ENCODE assay signal across 16 cellular contexts in the genomic region with DNA sequence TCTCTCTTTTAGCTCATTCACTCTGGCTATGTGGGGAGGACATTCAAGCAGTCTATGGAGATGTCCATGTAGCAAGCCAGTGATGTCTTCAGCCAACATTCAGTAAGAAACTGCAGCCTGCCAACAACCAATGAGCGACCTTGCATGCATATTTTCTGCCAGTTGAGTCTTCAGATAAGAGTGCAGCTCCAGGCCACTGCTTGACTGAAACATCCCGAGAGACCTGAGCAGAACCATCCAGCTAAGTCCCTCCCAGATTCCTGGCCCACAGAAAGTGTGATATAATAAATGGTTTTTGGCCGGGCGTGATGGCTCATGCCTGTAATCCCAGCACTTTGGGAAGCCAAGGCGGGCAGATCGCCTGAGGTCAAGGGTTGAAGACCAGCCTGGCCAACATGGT.
"Had no signal": no experiment of that assay in that cellular context is flagged by ENCODE, and none has a peak within 500 bp of the region (broad histone marks: within the 10 kb centered on the region; RNA-seq: fewer than 3 reads in every experiment).

No MANE protein-coding gene starts in this region.

- H3K27ac ChIP-seq: body of pancreas, colonic mucosa, left lung, transverse colon, uterus had no signal

- H3K4me3 ChIP-seq: body of pancreas, colonic mucosa, left lung, transverse colon, uterus had no signal

- H3K27ac Mint-ChIP-seq: activated naive CD8-positive, alpha-beta T cell; memory B cell; naive thymus-derived CD8-positive, alpha-beta T cell; stimulated activated naive CD8-positive, alpha-beta T cell treated with anti-CD3 and anti-CD28 coated beads, Interleukin-15, Interleukin-2, amounts not matched to agents 100 ng/mL and 50 ng/mL, for 24 hours had no signal

- H3K36me3 Mint-ChIP-seq: activated naive CD8-positive, alpha-beta T cell; memory B cell; naive thymus-derived CD8-positive, alpha-beta T cell had no signal

- H3K4me3 Mint-ChIP-seq: activated naive CD8-positive, alpha-beta T cell; memory B cell; naive thymus-derived CD8-positive, alpha-beta T cell; stimulated activated naive CD8-positive, alpha-beta T cell treated with anti-CD3 and anti-CD28 coated beads, Interleukin-15, Interleukin-2, amounts not matched to agents 100 ng/mL and 50 ng/mL, for 24 hours had no signal

- H3K27me3 ChIP-seq: body of pancreas, colonic mucosa, left lung, transverse colon, uterus had no signal

- H3K27me3 Mint-ChIP-seq: stimulated activated naive CD8-positive, alpha-beta T cell treated with anti-CD3 and anti-CD28 coated beads, Interleukin-15, Interleukin-2, amounts not matched to agents 100 ng/mL and 50 ng/mL, for 24 hours had no signal

- DNase-seq: activated CD4-positive, alpha-beta T cell treated with anti-CD3 and anti-CD28 coated beads, Interleukin-2, amount 50 U/mL, for 48 hours; amygdala; body of pancreas; caudate nucleus; colonic mucosa; erythroblast; hypothalamus; left lung; naive thymus-derived CD8-positive, alpha-beta T cell; stimulated activated CD4-positive, alpha-beta T cell treated with anti-CD3 and anti-CD28 coated beads, Interleukin-2, amount 100 ng/mL, for 24 hours; SW 1271; transverse colon; uterus had no signal

- H3K4me1 ChIP-seq: body of pancreas, colonic mucosa, transverse colon, uterus had no signal

- H3K9me3 ChIP-seq: body of pancreas, colonic mucosa, left lung, transverse colon, uterus had no signal

- ATAC-seq: body of pancreas; left lung; naive thymus-derived CD8-positive, alpha-beta T cell had no signal

- H3K36me3 ChIP-seq: colonic mucosa, left lung, transverse colon, uterus had no signal

- H3K4me1 Mint-ChIP-seq: memory B cell had no signal

- H3K9me3 Mint-ChIP-seq: memory B cell; naive thymus-derived CD8-positive, alpha-beta T cell; stimulated activated naive CD8-positive, alpha-beta T cell treated with anti-CD3 and anti-CD28 coated beads, Interleukin-15, Interleukin-2, amounts not matched to agents 100 ng/mL and 50 ng/mL, for 24 hours had no signal
